Comparison of ENCODE assay signal across 8 cellular contexts in the genomic region with DNA sequence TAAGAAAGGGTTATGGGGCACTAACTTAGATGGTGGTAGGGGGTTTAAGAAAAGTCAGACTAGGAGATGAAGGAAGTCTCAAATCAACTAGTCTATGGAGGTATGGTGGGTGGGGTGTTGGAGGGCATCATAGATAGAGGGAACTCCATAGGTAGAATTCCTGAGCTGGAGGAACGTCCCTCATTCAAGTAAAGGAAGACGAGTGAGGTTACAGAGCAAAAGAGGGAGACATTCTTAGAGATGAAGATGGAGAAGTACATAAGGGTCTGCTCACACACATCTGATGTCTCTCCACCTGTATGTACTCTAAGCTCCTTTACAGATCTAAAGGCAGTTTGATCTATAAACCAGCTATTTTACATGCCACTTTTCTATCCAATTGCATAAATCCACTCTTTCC. TPM values are rescaled to one million over a fixed set of nuclear protein-coding genes. Genes with fewer than 3 reads are reported as not detected.
DNase-seq lines count a peak whose midpoint lies in the region; ATAC-seq and TF ChIP-seq lines count a peak whose summit lies in the region.

No MANE protein-coding gene starts in this region.

- no peaks in the 10 kb centered on the region for H3K27me3 ChIP-seq in Caco-2 (replicated peaks; ENCODE audit: control insufficient read depth, insufficient read depth, low read length)
- no peaks in the 10 kb centered on the region for H3K27me3 ChIP-seq in effector memory CD4-positive, alpha-beta T cell (replicated peaks; ENCODE audit: control insufficient read depth, insufficient read depth, low read length, poor library complexity, severe bottlenecking)

- H3K9me3 ChIP-seq in Caco-2: no peaks in the 10 kb centered on the region
- H3K9me3 ChIP-seq in effector memory CD4-positive, alpha-beta T cell (ENCODE audit: control insufficient read depth, low read length): no peaks in the 10 kb centered on the region

- no peaks in the 10 kb centered on the region for H3K27me3 Mint-ChIP-seq in Caco-2 (ENCODE audit: insufficient read depth, unreplicated experiment)
- no peaks in the 10 kb centered on the region for H3K27me3 Mint-ChIP-seq in osteocyte (ENCODE audit: unreplicated experiment)

- CTCF ChIA-PET in Caco-2 (lab: Charles Lee): no interaction called here

- intact Hi-C loops in Caco-2 (cut with micrococcal nuclease; ENCODE audit: unreplicated experiment): loop anchor here (5.0 kb wide), 1 partner anchor 381 kb away; the partner anchor contains the start of gene PLOD2

- H3K4me3 ChIP-seq in Caco-2 (ENCODE audit: low read depth, low read length) (peak overlapping the region; percentile 65), NB4 (ENCODE audit: low read depth, low read length) (peak overlapping the region; percentile 75)
- peak overlapping the region; percentile 81 for H3K4me3 ChIP-seq in effector memory CD4-positive, alpha-beta T cell (ENCODE audit: insufficient read depth, low read depth, low read length, poor library complexity, severe bottlenecking)

- POLR2A ChIA-PET in Caco-2 (lab: Charles Lee): no interaction called here

- TF ChIP-seq CTCF in Caco-2 (IDR thresholded peaks at IDR 0.05; ENCODE audit: insufficient read depth in 1 of 2, low read depth in 1 of 2, low read length in 1 of 2, severe bottlenecking in 1 of 2, unreplicated experiment in 1 of 2) (no peak), NB4 (IDR thresholded peaks at IDR 0.05; ENCODE audit: low read depth, low read length) (no peak), osteocyte (IDR thresholded peaks at IDR 0.05) (no peak)

- H3K36me3 Mint-ChIP-seq in Caco-2 (ENCODE audit: insufficient read depth, unreplicated experiment) (peaks cover 12% of the 10 kb centered on the region), osteocyte (ENCODE audit: unreplicated experiment) (no peaks in the 10 kb centered on the region)

- no TSS peak for BruUV-seq in Caco-2 (replicated peaks; lab: Mats Ljungman, UMichigan)

- TF ChIP-seq POLR2A in NB4 (IDR thresholded peaks at IDR 0.05; ENCODE audit: extremely low read depth, insufficient read length): no peak

- no peaks in the 10 kb centered on the region for H3K9me3 Mint-ChIP-seq in Caco-2 (ENCODE audit: unreplicated experiment)
- H3K9me3 Mint-ChIP-seq in osteocyte (ENCODE audit: unreplicated experiment): no peaks in the 10 kb centered on the region

- H3K27ac Mint-ChIP-seq in Caco-2 (ENCODE audit: unreplicated experiment) (peak overlapping the region; percentile 97), osteocyte (ENCODE audit: unreplicated experiment) (peak overlapping the region; percentile 96)

- no peak for DNase-seq in Caco-2
- no peak for DNase-seq in NB4 (ENCODE audit: low read depth)
- DNase-seq in effector memory CD4-positive, alpha-beta T cell: no peak
- no peak for DNase-seq in osteocyte (ENCODE audit: extremely low spot score, unreplicated experiment)

- H3K4me3 Mint-ChIP-seq in Caco-2 (ENCODE audit: unreplicated experiment) (peak overlapping the region; percentile 91), osteocyte (ENCODE audit: unreplicated experiment) (peak overlapping the region; percentile 90)

- ATAC-seq in HG03457 (IDR thresholded peaks at IDR 0.05; ENCODE audit: unreplicated experiment) (no peak), HG03565 (IDR thresholded peaks at IDR 0.05; ENCODE audit: unreplicated experiment) (no peak), GM19395 (IDR thresholded peaks at IDR 0.05; ENCODE audit: unreplicated experiment) (no peak), HG03039 (IDR thresholded peaks at IDR 0.05; ENCODE audit: unreplicated experiment) (no peak)

- 0 out of 2 replicates have a peak, but pooled peaks cover 8% of the 10 kb centered on the region for H3K4me1 ChIP-seq in Caco-2
- peaks cover 8% of the 10 kb centered on the region for H3K4me1 ChIP-seq in effector memory CD4-positive, alpha-beta T cell (ENCODE audit: control insufficient read depth, insufficient read depth, low read length, poor library complexity, severe bottlenecking)

- no peak overlapping the region for H3K27ac ChIP-seq in effector memory CD4-positive, alpha-beta T cell (ENCODE audit: insufficient read depth, low read length, poor library complexity, severe bottlenecking)

- peaks cover 25% of the 10 kb centered on the region for H3K4me1 Mint-ChIP-seq in Caco-2 (ENCODE audit: low read depth, unreplicated experiment)
- peaks cover 35% of the 10 kb centered on the region for H3K4me1 Mint-ChIP-seq in osteocyte (ENCODE audit: unreplicated experiment)

- H3K36me3 ChIP-seq in Caco-2 (ENCODE audit: control insufficient read depth, insufficient read depth, low read length): no peaks in the 10 kb centered on the region
- no peaks in the 10 kb centered on the region for H3K36me3 ChIP-seq in effector memory CD4-positive, alpha-beta T cell (ENCODE audit: control insufficient read depth, insufficient read depth, low read length)

RNA-seq across cellular contexts. Expression of gene PLSCR1, which starts 1.4 kb away (rescaled TPM):
- total RNA-seq in Caco-2 (2022) (112 and 116 TPM in 2 replicates), osteocyte (45.0 and 48.1 TPM in 2 replicates)
